ENCODE assay signal across 8 cellular contexts in the genomic region with DNA sequence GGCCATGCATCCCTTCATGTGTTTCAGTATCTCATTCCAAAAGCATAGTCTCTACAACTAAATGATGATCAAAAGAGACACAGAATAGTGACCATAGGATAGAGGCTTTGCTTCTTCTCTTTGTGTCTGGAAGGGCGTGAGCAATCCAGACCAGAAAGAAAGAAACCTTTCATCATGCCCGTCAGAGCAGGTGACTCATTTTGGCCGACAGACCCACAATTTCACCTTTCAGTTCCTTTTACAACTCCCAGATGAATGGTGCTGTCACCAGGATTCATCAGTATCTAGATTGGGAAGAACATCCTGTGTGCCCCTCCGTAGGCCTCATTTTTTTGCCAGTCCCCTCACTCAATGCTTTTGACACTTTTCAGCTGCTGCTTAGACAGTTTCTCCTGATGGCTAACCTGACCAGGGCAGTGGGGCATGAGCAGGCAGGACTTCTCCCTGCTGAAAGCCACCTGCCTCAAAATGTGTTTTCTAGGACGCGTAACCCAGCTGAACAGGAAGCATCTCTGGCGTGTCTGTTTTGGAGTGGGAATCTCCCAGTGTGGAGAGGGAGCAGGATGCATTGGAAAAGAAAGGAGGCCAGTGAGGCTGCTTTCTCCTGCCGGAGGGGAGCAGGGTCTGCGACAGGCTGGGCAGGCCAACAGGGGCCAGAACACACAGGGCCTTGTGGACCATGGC. TPM values are rescaled to one million over a fixed set of nuclear protein-coding genes. Genes with fewer than 3 reads are reported as not detected.
DNase-seq lines count a peak whose midpoint lies in the region; ATAC-seq and TF ChIP-seq lines count a peak whose summit lies in the region.

No MANE protein-coding gene starts in this region.

- H3K36me3 ChIP-seq in PC-9 (ENCODE audit: low read depth): no peaks in the 10 kb centered on the region
- H3K36me3 ChIP-seq in right lobe of liver: peaks cover 0 to 6% (median 0%) of the 10 kb centered on the region in 4 donors

- H3K27me3 ChIP-seq in PC-9 (ENCODE audit: insufficient read depth, low read depth): no peaks in the 10 kb centered on the region
- H3K27me3 ChIP-seq in right lobe of liver: no peaks in the 10 kb centered on the region

- peaks cover 28% of the 10 kb centered on the region for H3K4me1 ChIP-seq in PC-9 (replicated peaks; ENCODE audit: insufficient read depth)
- peaks cover 0 to 72% (median 22%) of the 10 kb centered on the region in 4 donors for H3K4me1 ChIP-seq in right lobe of liver

- 45% methylated on average over 9 of the region's 9 CpGs for WGBS in right lobe of liver (ENCODE audit: insufficient coverage, low coverage, low lambda C conversion rate, missing lambda C conversion rate)

- intact Hi-C loops in PC-9 (cut with micrococcal nuclease; ENCODE audit: unreplicated experiment) (loop anchor here (1.0 to 5.0 kb wide), 2 partner anchors 8 to 50 kb away; no protein-coding TSS in a partner anchor), right lobe of liver (cut with DNase I) (no loop called here)

- TF ChIP-seq CTCF in PC-9 (conservative IDR thresholded peaks at IDR 0.05) (no peak), right lobe of liver (IDR thresholded peaks at IDR 0.05) (no peak)

- H3K4me1 Mint-ChIP-seq in activated CD4-positive, alpha-beta memory T cell treated with anti-CD3 and anti-CD28 coated beads, Interleukin-2, amount 10 ng/mL, durations not matched to agents 7 days and 5 days: no peaks in the 10 kb centered on the region

- POLR2A ChIA-PET in PC-9 (lab: Charles Lee; ENCODE audit: unreplicated experiment): no interaction called here
- POLR2A ChIA-PET in activated CD4-positive, alpha-beta memory T cell treated with anti-CD3 and anti-CD28 coated beads, Interleukin-2, amount 10 ng/mL, durations not matched to agents 7 days and 5 days (lab: Charles Lee): no interaction called here

- TF ChIP-seq POLR2A in right lobe of liver (IDR thresholded peaks at IDR 0.05): peak; percentile 30

- H2AFZ ChIP-seq in PC-9: no peak overlapping the region

- H3K4me3 ChIP-seq in PC-9 (no peak overlapping the region), right lobe of liver (peak overlapping the region; percentile 3 to 42 (median 39))

- H3K9me3 Mint-ChIP-seq in activated CD4-positive, alpha-beta memory T cell treated with anti-CD3 and anti-CD28 coated beads, Interleukin-2, amount 10 ng/mL, durations not matched to agents 7 days and 5 days: no peaks in the 10 kb centered on the region

- no peak overlapping the region for H3K27ac Mint-ChIP-seq in activated CD4-positive, alpha-beta memory T cell treated with anti-CD3 and anti-CD28 coated beads, Interleukin-2, amount 10 ng/mL, durations not matched to agents 7 days and 5 days

- H3F3A ChIP-seq in PC-9 (ENCODE audit: insufficient read depth, low read depth): peaks cover 15% of the 10 kb centered on the region; the same call in 1 of the 2 replicates

- H3K9me3 ChIP-seq in PC-9 (ENCODE audit: insufficient read depth, low read depth): no peaks in the 10 kb centered on the region
- no peaks in the 10 kb centered on the region for H3K9me3 ChIP-seq in right lobe of liver

- peaks cover 7% of the 10 kb centered on the region for H3K27me3 Mint-ChIP-seq in activated CD4-positive, alpha-beta memory T cell treated with anti-CD3 and anti-CD28 coated beads, Interleukin-2, amount 10 ng/mL, durations not matched to agents 7 days and 5 days

- CTCF ChIA-PET in PC-9 (lab: Charles Lee): interaction anchor here (0.5 to 0.7 kb wide), 2 partner anchors 19 to 38 kb away, joined by 6 to 12 read pairs; no protein-coding TSS in a partner anchor
- CTCF ChIA-PET in activated CD4-positive, alpha-beta memory T cell treated with anti-CD3 and anti-CD28 coated beads, Interleukin-2, amount 10 ng/mL, durations not matched to agents 7 days and 5 days (lab: Charles Lee): no interaction called here

- DNase-seq in PC-9: peak; percentile 48 to 60
- no peak for DNase-seq in right lobe of liver
- no peak for DNase-seq in SIG-M5 treated with dmso at 0.1 percent for 504 hours (lab: John Stamatoyannopoulos, UW; ENCODE audit: unreplicated experiment)
- no peak for DNase-seq in NCI-H748 treated with DMSO at 0.1 percent for 48 hours (lab: John Stamatoyannopoulos, UW)
- no peak for DNase-seq in SK-N-DZ (ENCODE audit: low spot score)
- DNase-seq in activated CD4-positive, alpha-beta memory T cell treated with anti-CD3 and anti-CD28 coated beads, Interleukin-2, amount 10 ng/mL, durations not matched to agents 7 days and 5 days: no peak

- peaks cover 95% of the 10 kb centered on the region for H3K79me2 ChIP-seq in PC-9 (ENCODE audit: low read depth)

- TSS peak; percentile 21 for BruUV-seq in PC-9 (replicated peaks; lab: Mats Ljungman, UMichigan)

- no peaks in the 10 kb centered on the region for H3K36me3 Mint-ChIP-seq in activated CD4-positive, alpha-beta memory T cell treated with anti-CD3 and anti-CD28 coated beads, Interleukin-2, amount 10 ng/mL, durations not matched to agents 7 days and 5 days (ENCODE audit: low read depth)

- H3K27ac ChIP-seq in PC-9 (peak overlapping the region; percentile 75), right lobe of liver (peak overlapping the region; percentile 87 to 97 (median 96))

- 0 out of 2 replicates have a peak, but pooled peaks cover 3% of the 10 kb centered on the region for H4K20me1 ChIP-seq in PC-9 (ENCODE audit: insufficient read depth)

- ATAC-seq in GM18873 (IDR thresholded peaks at IDR 0.05; ENCODE audit: low FRiP score, unreplicated experiment): peak; percentile 82
- ATAC-seq in HG02763 (IDR thresholded peaks at IDR 0.05; ENCODE audit: unreplicated experiment): peak; percentile 71
- peak in 1 of 4 donors; percentile 40 for ATAC-seq in right lobe of liver

- peak overlapping the region; percentile 32 for H3K4me2 ChIP-seq in PC-9

- H3K4me3 Mint-ChIP-seq in activated CD4-positive, alpha-beta memory T cell treated with anti-CD3 and anti-CD28 coated beads, Interleukin-2, amount 10 ng/mL, durations not matched to agents 7 days and 5 days: no peak overlapping the region

- no peaks in the 10 kb centered on the region for H3K9me2 ChIP-seq in PC-9 (ENCODE audit: insufficient read depth)

RNA-seq across cellular contexts. Expression of gene ABLIM3, which starts 21.2 kb away (rescaled TPM):
- total RNA-seq in PC-9 (2021) (101 and 111 TPM in 2 replicates), right lobe of liver (100 to 1,000 TPM in 4 of 6 experiments, 10 to 100 TPM in 2; 85.8 to 180 (median 125) TPM)
- polyA plus RNA-seq in SK-N-DZ (2014; cell fraction: cytosol; rRNA removed): not detected in 2 replicates
- polyA plus RNA-seq in SK-N-DZ (2014; cell fraction: nucleus; rRNA removed): not detected in 2 replicates
- under 1 TPM; 0.08 to 0.38 TPM for total RNA-seq in activated CD4-positive, alpha-beta memory T cell treated with anti-CD3 and anti-CD28 coated beads, Interleukin-2, amount 10 ng/mL, durations not matched to agents 7 days and 5 days

Comparison
In these comparisons a context has a peak if more than half of its experiments do, and no peak if none do; other contexts are left out.
1. DNase-seq: peak in PC-9 (2 of 2); none in right lobe of liver (0 of 3), SIG-M5 treated with dmso at 0.1 percent for 504 hours (single experiment), NCI-H748 treated with DMSO at 0.1 percent for 48 hours (single experiment), SK-N-DZ (single experiment) and activated CD4-positive, alpha-beta memory T cell treated with anti-CD3 and anti-CD28 coated beads, Interleukin-2, amount 10 ng/mL, durations not matched to agents 7 days and 5 days (single experiment).
2. RNA of gene ABLIM3, which starts 21.2 kb away (total RNA-seq): 85.8 to 180 TPM in right lobe of liver and 101 to 111 TPM in PC-9; 0.08 to 0.38 TPM in activated CD4-positive, alpha-beta memory T cell treated with anti-CD3 and anti-CD28 coated beads, Interleukin-2, amount 10 ng/mL, durations not matched to agents 7 days and 5 days; every median in the first group is over 10 times any median in the second.